Comparison of ENCODE assay signal across 16 cellular contexts in genomic region chr10:127738512-127739424, GRCh38. TPM values are rescaled to one million over a fixed set of nuclear protein-coding genes. Genes with fewer than 3 reads are reported as not detected.
DNase-seq lines count a peak whose midpoint lies in the region; ATAC-seq and TF ChIP-seq lines count a peak whose summit lies in the region.
"Had no signal": no experiment of that assay in that cellular context is flagged by ENCODE, and none has a peak within 500 bp of the region (broad histone marks: within the 10 kb centered on the region; RNA-seq: fewer than 3 reads in every experiment).

No MANE protein-coding gene starts in this region.

- peak; percentile 12 for DNase-seq in GM10266 (ENCODE audit: extremely low spot score)
- peak; percentile 62 for DNase-seq in NCI-H1105 (lab: John Stamatoyannopoulos, UW)
- DNase-seq in dorsolateral prefrontal cortex = no peak
- no peak for DNase-seq in naive thymus-derived CD4-positive, alpha-beta T cell
- no peak for DNase-seq in SIG-M5 (lab: John Stamatoyannopoulos, UW)
- no peak for DNase-seq in foreskin fibroblast
- DNase-seq: effector CD8-positive, alpha-beta T cell had no signal

- intact Hi-C loops in dorsolateral prefrontal cortex (cut with DNase I) = no loop called here
- intact Hi-C loops in naive thymus-derived CD4-positive, alpha-beta T cell (cut with micrococcal nuclease) = no loop called here

- H3K9me3 ChIP-seq in naive thymus-derived CD4-positive, alpha-beta T cell (ENCODE audit: control insufficient read depth in 2 of 3, low read length in 3 of 3) = no peaks in the 10 kb centered on the region
- H3K9me3 ChIP-seq: prostate gland had no signal

- ATAC-seq in naive thymus-derived CD4-positive, alpha-beta T cell = peak; percentile 3
- ATAC-seq in HG03520 (IDR thresholded peaks at IDR 0.05; ENCODE audit: unreplicated experiment) (no peak), HG02840 (IDR thresholded peaks at IDR 0.05; ENCODE audit: low FRiP score, unreplicated experiment) (no peak)
- ATAC-seq: GM12878, Panc1 had no signal

- no peaks in the 10 kb centered on the region for H3K4me1 Mint-ChIP-seq in naive thymus-derived CD4-positive, alpha-beta T cell

- peaks cover 0 to 4% (median 0%) of the 10 kb centered on the region in 11 donors for H3K9me3 Mint-ChIP-seq in naive thymus-derived CD4-positive, alpha-beta T cell

- peak overlapping the region in 1 of 10 donors; percentile 21 for H3K4me3 Mint-ChIP-seq in naive thymus-derived CD4-positive, alpha-beta T cell

- CTCF ChIA-PET in naive thymus-derived CD4-positive, alpha-beta T cell (lab: Charles Lee) = no interaction called here

- POLR2A ChIA-PET in naive thymus-derived CD4-positive, alpha-beta T cell (lab: Charles Lee) = no interaction called here

- H3K36me3 Mint-ChIP-seq in naive thymus-derived CD4-positive, alpha-beta T cell = no peaks in the 10 kb centered on the region

- peaks cover 19 to 36% (median 24%) of the 10 kb centered on the region in 5 donors for H3K27me3 Mint-ChIP-seq in naive thymus-derived CD4-positive, alpha-beta T cell

- H3K4me1 ChIP-seq in naive thymus-derived CD4-positive, alpha-beta T cell (ENCODE audit: control insufficient read depth in 2 of 2, insufficient read depth in 2 of 2, low read length in 2 of 2) = no peaks in the 10 kb centered on the region
- H3K4me1 ChIP-seq: prostate gland had no signal

- TF ChIP-seq CTCF in GM10266 (IDR thresholded peaks at IDR 0.05; ENCODE audit: control insufficient read depth, insufficient read depth, low read depth, missing control alignments) (no peak), dorsolateral prefrontal cortex (IDR thresholded peaks at IDR 0.05 in 54 of 56, conservative IDR thresholded peaks at IDR 0.05 in 2 of 56; ENCODE audit: low read depth in 1 of 56, partially characterized antibody in 56 of 56) (no peak), foreskin fibroblast (IDR thresholded peaks at IDR 0.05; ENCODE audit: low read depth, low read length) (no peak)

- no peaks in the 10 kb centered on the region for H3K36me3 ChIP-seq in naive thymus-derived CD4-positive, alpha-beta T cell (ENCODE audit: control insufficient read depth in 2 of 3, insufficient read depth in 3 of 3, low read length in 3 of 3)
- H3K36me3 ChIP-seq: prostate gland had no signal

- no peak overlapping the region for H3K27ac Mint-ChIP-seq in naive thymus-derived CD4-positive, alpha-beta T cell

- peaks cover 3 to 74% (median 57%) of the 10 kb centered on the region in 45 donors for H3K27me3 ChIP-seq in dorsolateral prefrontal cortex
- H3K27me3 ChIP-seq in naive thymus-derived CD4-positive, alpha-beta T cell (ENCODE audit: control insufficient read depth in 2 of 2, insufficient read depth in 2 of 2, low read length in 2 of 2) = no peaks in the 10 kb centered on the region

- H3K27ac ChIP-seq in dorsolateral prefrontal cortex = no peak overlapping the region
- H3K27ac ChIP-seq in naive thymus-derived CD4-positive, alpha-beta T cell (ENCODE audit: low read depth, low read length) = no peak overlapping the region
- H3K27ac ChIP-seq: prostate gland had no signal

- peak overlapping the region in 48 of 59 donors; percentile 4 to 60 (median 38) for H3K4me3 ChIP-seq in dorsolateral prefrontal cortex
- H3K4me3 ChIP-seq in naive thymus-derived CD4-positive, alpha-beta T cell (ENCODE audit: low read length) = no peak overlapping the region
- no peak overlapping the region for H3K4me3 ChIP-seq in foreskin fibroblast (ENCODE audit: low read depth in 1 of 2, low read length in 2 of 2)
- H3K4me3 ChIP-seq: GM12878, prostate gland had no signal

RNA-seq across cellular contexts. Expression of gene FOXI2, which starts 1.8 kb away (rescaled TPM):
- under 1 TPM in 7 of 120 experiments, not detected in 113; 0.12 to 0.39 (median 0.26) TPM for total RNA-seq in dorsolateral prefrontal cortex
- under 1 TPM in 1 of 5 experiments, not detected in 4; 0.24 TPM for total RNA-seq in naive thymus-derived CD4-positive, alpha-beta T cell
- not detected for polyA plus RNA-seq in naive thymus-derived CD4-positive, alpha-beta T cell
- total RNA-seq: fibroblast of villous mesenchyme; GM12878; T-helper 1 cell treated with Interleukin-12 subunit alpha and Interleukin-12 subunit beta and Interleukin-4 antibody, amounts not matched to agents 30 ng/mL and 1 ng/mL, for 36 hours; temporal lobe had no signal
- polyA plus RNA-seq: BJ, GM12878 had no signal

Comparison
In these comparisons a context has a peak if more than half of its experiments do, and no peak if none do; other contexts are left out.
1. DNase-seq: peak in GM10266 (single experiment) and NCI-H1105 (single experiment); none in dorsolateral prefrontal cortex (0 of 10), naive thymus-derived CD4-positive, alpha-beta T cell (0 of 9), SIG-M5 (single experiment) and foreskin fibroblast (0 of 2).
2. H3K4me3 ChIP-seq: peak in dorsolateral prefrontal cortex (48 of 59); none in naive thymus-derived CD4-positive, alpha-beta T cell (single experiment) and foreskin fibroblast (0 of 2).